1 cellular context compared by ENCODE assay signal in genomic region chr7:150410680-150411346, GRCh38.
TF ChIP-seq lines count a peak whose summit lies in the region.

No MANE protein-coding gene starts in this region.

TF ChIP-seq in GM23338, 12 proteins besides CTCF, POLR2A, EP300 and RAD21 (continued from another document):
- TF ChIP-seq ETS1 (IDR thresholded peaks at IDR 0.05): no peak
- no peak for TF ChIP-seq ZNF462 (CRISPR knock-in tag; IDR thresholded peaks at IDR 0.05)
- TF ChIP-seq REST (IDR thresholded peaks at IDR 0.05; ENCODE audit: unreplicated experiment): no peak
- TF ChIP-seq CREB1 (CRISPR knock-in tag; IDR thresholded peaks at IDR 0.05; ENCODE audit: low read depth): no peak
- no peak for TF ChIP-seq ZNF331 (CRISPR knock-in tag; IDR thresholded peaks at IDR 0.05; ENCODE audit: low read depth)
